Comparison of ENCODE assay signal across 22 cellular contexts in the genomic region with DNA sequence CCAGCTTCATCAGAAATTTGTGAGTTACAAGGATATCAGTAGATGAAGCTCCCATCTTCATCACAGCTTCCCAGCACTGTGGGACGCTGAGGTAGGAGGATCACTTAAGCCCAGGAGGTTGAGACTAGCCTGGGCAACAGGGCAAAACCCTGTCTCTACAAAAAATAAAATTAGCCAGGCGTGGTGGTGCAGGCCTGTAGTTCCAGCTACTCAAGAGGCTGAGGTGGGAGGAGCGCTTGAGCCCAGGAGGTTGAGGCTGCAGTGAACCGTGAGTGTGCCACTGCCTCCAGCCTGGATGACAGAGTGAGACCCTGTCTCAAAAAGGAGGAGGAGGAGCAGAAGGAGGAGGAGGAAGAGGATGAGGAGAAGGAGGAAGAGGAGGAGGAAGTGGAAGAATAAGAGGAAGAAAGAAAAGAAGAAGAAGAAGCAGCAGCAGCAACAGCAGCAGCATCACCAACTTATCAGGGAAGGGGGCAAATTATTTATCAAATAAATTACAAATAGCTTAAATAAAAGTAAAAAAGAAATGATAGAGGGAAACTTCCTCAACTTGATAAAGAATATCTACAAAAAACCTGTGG.
DNase-seq lines count a peak whose midpoint lies in the region; ATAC-seq and TF ChIP-seq lines count a peak whose summit lies in the region.
"Had no signal": no experiment of that assay in that cellular context is flagged by ENCODE, and none has a peak within 500 bp of the region (broad histone marks: within the 10 kb centered on the region; RNA-seq: fewer than 3 reads in every experiment).

No MANE protein-coding gene starts in this region.

- no peak overlapping the region for H3T11ph ChIP-seq in H9 (ENCODE audit: low read length)

- no peak overlapping the region for H2BK20ac ChIP-seq in H9 (ENCODE audit: low read depth, low read length, poor library complexity, severe bottlenecking)

- H2BK120ac ChIP-seq in H9 (ENCODE audit: low read depth, low read length, poor library complexity, severe bottlenecking): no peak overlapping the region

- H2BK12ac ChIP-seq in H9 (ENCODE audit: insufficient read length, low read depth, low read length): no peak overlapping the region

- H2AFZ ChIP-seq in H9 (ENCODE audit: low read length): no peak overlapping the region

- H3K9me3 ChIP-seq in BLaER1 treated with 17β-estradiol and CSF1 and Interleukin-3, amounts not matched to agents 10 nM and 100 nM (replicated peaks in 1 of 11): peaks cover 0 to 10% (median 0%) of the 10 kb centered on the region in 11 experiments; a peak in 4 of 22 replicates
- H3K9me3 ChIP-seq in HEK293 (ENCODE audit: control insufficient read depth, insufficient read depth, low read depth, low read length) (no peaks in the 10 kb centered on the region), neutrophil (no peaks in the 10 kb centered on the region), H9 (ENCODE audit: control insufficient read depth, low read depth, low read length) (no peaks in the 10 kb centered on the region)
- H3K9me3 ChIP-seq: SJSA1 had no signal

- WGBS in H9 (ENCODE audit: extremely low coverage, insufficient read length, low lambda C conversion rate): no CpG with 5 or more reads among the region's 4 CpGs

- TF ChIP-seq CTCF in HEK293 (tag by site-specific recombination; IDR thresholded peaks at IDR 0.05) (no peak), neutrophil (IDR thresholded peaks at IDR 0.05) (no peak), H9 (conservative IDR thresholded peaks at IDR 0.05) (no peak)

- H3K79me1 ChIP-seq in H9 (ENCODE audit: insufficient read depth, low read depth, low read length, poor library complexity, severe bottlenecking): no peaks in the 10 kb centered on the region

- H3K27me3 ChIP-seq in BLaER1 treated with 17β-estradiol and CSF1 and Interleukin-3, amounts not matched to agents 10 nM and 100 nM: no peaks in the 10 kb centered on the region
- H3K27me3 ChIP-seq in neutrophil (no peaks in the 10 kb centered on the region), H9 (ENCODE audit: insufficient read depth, low read length) (no peaks in the 10 kb centered on the region)

- POLR2A ChIA-PET in HEK293 (lab: Yijun Ruan, JAX): no interaction called here

- ATAC-seq in HG02870 (IDR thresholded peaks at IDR 0.05; ENCODE audit: unreplicated experiment) (no peak), GM19328 (IDR thresholded peaks at IDR 0.05; ENCODE audit: unreplicated experiment) (no peak)
- ATAC-seq: PC-3 had no signal

- intact Hi-C loops in dendritic cell treated with granulocyte-macrophage colony-stimulating factor and Interleukin-4, amounts not matched to agents 40 ng/mL and 50 ng/mL, for 4 days (cut with micrococcal nuclease): no loop called here

- no peak overlapping the region for H3K23ac ChIP-seq in H9 (ENCODE audit: insufficient read length, low read depth, low read length)

- H3K4me2 ChIP-seq in BLaER1 treated with 17β-estradiol and CSF1 and Interleukin-3, amounts not matched to agents 10 nM and 100 nM: peak overlapping the region; percentile 44 to 97 (median 62)
- H3K4me2 ChIP-seq in H9 (ENCODE audit: insufficient read depth, insufficient read length, low read length): no peak overlapping the region

- no peaks in the 10 kb centered on the region for H3K36me3 Mint-ChIP-seq in dendritic cell treated with granulocyte-macrophage colony-stimulating factor and Interleukin-4, amounts not matched to agents 40 ng/mL and 50 ng/mL, for 4 days (ENCODE audit: low read depth)
- no peaks in the 10 kb centered on the region for H3K36me3 Mint-ChIP-seq in H9 (ENCODE audit: insufficient read depth in 1 of 3, low read depth in 3 of 3)

- DNase-seq in activated T-cell treated with anti-CD3 and anti-CD28 coated beads, Interleukin-2, amount 50 U/mL, for 48 hours: no peak
- DNase-seq in H9: no peak
- DNase-seq: ACHN; CD4-positive, CD25-positive, alpha-beta regulatory T cell; COR-L47; DMS 273 treated with DMSO at 0.1 percent for 48 hours; DND-41; HCEC 1CT; MV-4-11; NCI-H1694 treated with DMSO at 0.1 percent for 48 hours; NCI-H2227 treated with DMSO at 0.1 percent for 48 hours; NCI-H510A treated with DMSO at 0.1 percent for 48 hours; NCI-H82; PC-3 had no signal

- no peak overlapping the region for H3K18ac ChIP-seq in H9 (ENCODE audit: insufficient read length, low read depth, low read length)

- H4K91ac ChIP-seq in H9 (ENCODE audit: insufficient read length, low read depth, low read length): no peak overlapping the region

- H3K56ac ChIP-seq in H9 (ENCODE audit: insufficient read length, low read depth, low read length): no peak overlapping the region

- peaks cover 57 to 74% (median 67%) of the 10 kb centered on the region in 10 experiments for H3K4me1 ChIP-seq in BLaER1 treated with 17β-estradiol and CSF1 and Interleukin-3, amounts not matched to agents 10 nM and 100 nM
- H3K4me1 ChIP-seq in HEK293 (ENCODE audit: control insufficient read depth, insufficient read depth, low read length) (no peaks in the 10 kb centered on the region), neutrophil (ENCODE audit: control insufficient read depth in 1 of 2, insufficient read depth in 1 of 2, low read depth in 1 of 2, low read length in 1 of 2) (peaks cover 36 to 44% of the 10 kb centered on the region in 2 experiments), H9 (ENCODE audit: insufficient read depth, low read length) (0 out of 2 replicates have a peak, but pooled peaks cover 1% of the 10 kb centered on the region)

- no peak overlapping the region for H4K5ac ChIP-seq in H9 (ENCODE audit: insufficient read length, low read depth, low read length)

- H4K20me1 ChIP-seq in BLaER1 treated with 17β-estradiol and CSF1 and Interleukin-3, amounts not matched to agents 10 nM and 100 nM: no peaks in the 10 kb centered on the region
- no peaks in the 10 kb centered on the region for H4K20me1 ChIP-seq in H9 (ENCODE audit: control insufficient read depth, insufficient read depth, insufficient read length)

- no peak overlapping the region for H4K8ac ChIP-seq in H9 (replicated peaks; ENCODE audit: insufficient read length, low read depth, low read length)

- no peaks in the 10 kb centered on the region for H3K9me3 Mint-ChIP-seq in dendritic cell treated with granulocyte-macrophage colony-stimulating factor and Interleukin-4, amounts not matched to agents 40 ng/mL and 50 ng/mL, for 4 days
- H3K9me3 Mint-ChIP-seq in H9: no peaks in the 10 kb centered on the region; a peak in 1 of 5 replicates

- no peak overlapping the region for H3K4me3 ChIP-seq in BLaER1 treated with 17β-estradiol and CSF1 and Interleukin-3, amounts not matched to agents 10 nM and 100 nM
- H3K4me3 ChIP-seq in HEK293 (ENCODE audit: low read depth, low read length) (no peak overlapping the region), neutrophil (ENCODE audit: low read depth in 1 of 2, low read length in 1 of 2) (peak overlapping the region in 1 of 2 experiments; percentile 9)
- H3K4me3 ChIP-seq: SJSA1 had no signal

- CTCF ChIA-PET in HEK293 (lab: Yijun Ruan, JAX): interaction anchor here (0.6 to 0.7 kb wide), 2 partner anchors 40 to 161 kb away, joined by 4 to 7 read pairs; no protein-coding TSS in a partner anchor

- no peaks in the 10 kb centered on the region for H3K23me2 ChIP-seq in H9 (ENCODE audit: insufficient read length, low read depth, low read length, poor library complexity, severe bottlenecking)

- H2BK15ac ChIP-seq in H9 (ENCODE audit: low read depth, low read length): no peak overlapping the region

- H3K79me2 ChIP-seq in H9 (ENCODE audit: insufficient read depth, low read length): no peaks in the 10 kb centered on the region

- no peak overlapping the region for H2BK5ac ChIP-seq in H9 (ENCODE audit: insufficient read length, low read length)

- H3K4me3 Mint-ChIP-seq in dendritic cell treated with granulocyte-macrophage colony-stimulating factor and Interleukin-4, amounts not matched to agents 40 ng/mL and 50 ng/mL, for 4 days: no peak overlapping the region
- H3K4me3 Mint-ChIP-seq in H9: no peak overlapping the region
- H3K4me3 Mint-ChIP-seq: CD4-positive, CD25-positive, alpha-beta regulatory T cell; IgD-negative memory B cell had no signal

- H3K36me3 ChIP-seq in BLaER1 treated with 17β-estradiol and CSF1 and Interleukin-3, amounts not matched to agents 10 nM and 100 nM: no peaks in the 10 kb centered on the region
- H3K36me3 ChIP-seq in HEK293 (ENCODE audit: control insufficient read depth in 2 of 2, insufficient read depth in 1 of 2, low read length in 2 of 2) (no peaks in the 10 kb centered on the region), neutrophil (no peaks in the 10 kb centered on the region)
- H3K36me3 ChIP-seq: SJSA1 had no signal

- peaks cover 35% of the 10 kb centered on the region for H3K4me1 Mint-ChIP-seq in dendritic cell treated with granulocyte-macrophage colony-stimulating factor and Interleukin-4, amounts not matched to agents 40 ng/mL and 50 ng/mL, for 4 days (ENCODE audit: low read depth)
- H3K4me1 Mint-ChIP-seq in H9: peaks cover 8 to 13% of the 10 kb centered on the region in 2 experiments; a peak in 2 of 4 replicates

- peak overlapping the region in 3 of 11 experiments; percentile 2 to 42 (median 10); a peak in 4 of 22 replicates for H3K9ac ChIP-seq in BLaER1 treated with 17β-estradiol and CSF1 and Interleukin-3, amounts not matched to agents 10 nM and 100 nM
- no peak overlapping the region for H3K9ac ChIP-seq in H9 (ENCODE audit: extremely low read depth, insufficient read length, low read length)

- H2AK5ac ChIP-seq in H9 (ENCODE audit: insufficient read length, low read length): no peak overlapping the region

- H3K27ac Mint-ChIP-seq in dendritic cell treated with granulocyte-macrophage colony-stimulating factor and Interleukin-4, amounts not matched to agents 40 ng/mL and 50 ng/mL, for 4 days: peak overlapping the region; percentile 4
- H3K27ac Mint-ChIP-seq in H9: no peak overlapping the region
- H3K27ac Mint-ChIP-seq: CD4-positive, CD25-positive, alpha-beta regulatory T cell had no signal

- peak overlapping the region in 8 of 11 experiments; percentile 9 to 83 (median 52); a peak in 13 of 22 replicates for H3K27ac ChIP-seq in BLaER1 treated with 17β-estradiol and CSF1 and Interleukin-3, amounts not matched to agents 10 nM and 100 nM
- H3K27ac ChIP-seq in HEK293 (ENCODE audit: extremely low read depth, low read depth, low read length) (no peak overlapping the region), neutrophil (peak overlapping the region; percentile 79), H9 (ENCODE audit: insufficient read length, low read depth, low read length) (no peak overlapping the region)
- H3K27ac ChIP-seq: SJSA1 had no signal

- H3K14ac ChIP-seq in H9 (ENCODE audit: insufficient read depth, low read length): no peak overlapping the region

- peaks cover 4% of the 10 kb centered on the region for H3K27me3 Mint-ChIP-seq in dendritic cell treated with granulocyte-macrophage colony-stimulating factor and Interleukin-4, amounts not matched to agents 40 ng/mL and 50 ng/mL, for 4 days
- H3K27me3 Mint-ChIP-seq in H9 (ENCODE audit: low read depth): peaks cover 7% of the 10 kb centered on the region
- H3K27me3 Mint-ChIP-seq: CD4-positive, CD25-positive, alpha-beta regulatory T cell; IgD-negative memory B cell had no signal

- H3K4ac ChIP-seq in H9 (ENCODE audit: low read depth, low read length): no peak overlapping the region

TF ChIP-seq in HEK293, 187 proteins besides CTCF, POLR2A, EP300 and RAD21 (continues in another document):
- TF ChIP-seq ZNF366 (tag by site-specific recombination; conservative IDR thresholded peaks at IDR 0.05): 0 out of 2 replicates have a peak, but pooled peaks have one; percentile 20
- TF ChIP-seq SCRT1 (tag by site-specific recombination; IDR thresholded peaks at IDR 0.05; ENCODE audit: borderline replicate concordance): no peak

Comparison
In these comparisons a context has a peak if more than half of its experiments do, and no peak if none do; other contexts are left out.
1. H3K27ac ChIP-seq: peak in BLaER1 treated with 17β-estradiol and CSF1 and Interleukin-3, amounts not matched to agents 10 nM and 100 nM (8 of 11) and neutrophil (single experiment); none in HEK293 (single experiment) and H9 (single experiment).